8 cellular contexts compared by ENCODE assay signal in genomic region chr3:31917303-31917903, GRCh38.
DNase-seq lines count a peak whose midpoint lies in the region; ATAC-seq and TF ChIP-seq lines count a peak whose summit lies in the region.

No MANE protein-coding gene starts in this region.

- H3K4me3 ChIP-seq in GM23338 = peak overlapping the region; percentile 24
- peak overlapping the region in 1 of 2 donors; percentile 31 for H3K4me3 ChIP-seq in muscle layer of duodenum (ENCODE audit: low read depth in 1 of 2, low read length in 2 of 2)

- peaks cover 17% of the 10 kb centered on the region for H3K9me3 Mint-ChIP-seq in GM23338

- H3K9me3 ChIP-seq in muscle layer of duodenum (ENCODE audit: control insufficient read depth in 1 of 2, low read length in 2 of 2) = peaks cover 0 to 11% of the 10 kb centered on the region in 2 donors

- peak; percentile 61 for DNase-seq in GM23338 (ENCODE audit: low spot score)
- DNase-seq in NCI-H526 treated with DMSO at 0.1 percent for 48 hours (lab: John Stamatoyannopoulos, UW) = peak; percentile 45
- DNase-seq in NCI-H2227 treated with DMSO at 0.1 percent for 48 hours (lab: John Stamatoyannopoulos, UW) = no peak
- DNase-seq in NCI-H128 (lab: John Stamatoyannopoulos, UW; ENCODE audit: unreplicated experiment) = no peak
- no peak for DNase-seq in NCI-H1436 (lab: John Stamatoyannopoulos, UW)
- DNase-seq in activated effector memory CD4-positive, alpha-beta T cell treated with anti-CD3 and anti-CD28 coated beads, Interleukin-2, amount 50 U/mL, for 16 hours = no peak

- H3K4me1 Mint-ChIP-seq in GM23338 = peaks cover 49% of the 10 kb centered on the region

- H3K27me3 ChIP-seq in GM23338 (ENCODE audit: insufficient read depth) = no peaks in the 10 kb centered on the region
- H3K27me3 ChIP-seq in muscle layer of duodenum (ENCODE audit: low read depth, low read length) = no peaks in the 10 kb centered on the region

- peaks cover 4% of the 10 kb centered on the region; the same call in 1 of the 2 replicates for H3F3A ChIP-seq in GM23338 (replicated peaks; ENCODE audit: low read depth)

- peaks cover 4% of the 10 kb centered on the region; the same call in 1 of the 2 replicates for H3K9me2 ChIP-seq in GM23338 (ENCODE audit: insufficient read depth)

- H3K4me3 Mint-ChIP-seq in GM23338 = peak overlapping the region; percentile 43; the same call in 2 of the 3 replicates

- peaks cover 94% of the 10 kb centered on the region for H3K79me2 ChIP-seq in GM23338 (replicated peaks; ENCODE audit: insufficient read depth)

- H3K27ac Mint-ChIP-seq in GM23338 = peak overlapping the region; percentile 70

- H3K27ac ChIP-seq in GM23338 (ENCODE audit: low read depth) (peak overlapping the region; percentile 96), muscle layer of duodenum (ENCODE audit: low read length) (peak overlapping the region; percentile 42)

- H3K36me3 ChIP-seq in GM23338 (ENCODE audit: insufficient read depth) (no peaks in the 10 kb centered on the region), muscle layer of duodenum (ENCODE audit: control insufficient read depth in 1 of 2, insufficient read depth in 2 of 2, low read length in 2 of 2) (no peaks in the 10 kb centered on the region)

- H3K36me3 Mint-ChIP-seq in GM23338 (ENCODE audit: low read depth) = peaks cover 49% of the 10 kb centered on the region

- H3K27me3 Mint-ChIP-seq in GM23338 (ENCODE audit: insufficient read depth, low read depth, poor library complexity) = peaks cover 2% of the 10 kb centered on the region

- H3K4me1 ChIP-seq in GM23338 (ENCODE audit: insufficient read depth) = peaks cover 51% of the 10 kb centered on the region
- peaks cover 0 to 4% of the 10 kb centered on the region in 2 donors for H3K4me1 ChIP-seq in muscle layer of duodenum (ENCODE audit: control insufficient read depth in 1 of 2, insufficient read depth in 2 of 2, low read length in 2 of 2)

- no peak for TF ChIP-seq CTCF in GM23338 (conservative IDR thresholded peaks at IDR 0.05; ENCODE audit: low read depth in 2 of 2)

- H2AFZ ChIP-seq in GM23338 = no peak overlapping the region

- H3K4me2 ChIP-seq in GM23338 = peak overlapping the region; percentile 54

- H4K20me1 ChIP-seq in GM23338 (replicated peaks; ENCODE audit: insufficient read depth) = no peaks in the 10 kb centered on the region

- ATAC-seq in GM18519 (IDR thresholded peaks at IDR 0.05; ENCODE audit: low FRiP score, unreplicated experiment) = peak; percentile 79
- peak; percentile 93 for ATAC-seq in GM23338

TF ChIP-seq in GM23338, 12 proteins besides CTCF, POLR2A, EP300 and RAD21:
- TF ChIP-seq NANOG (IDR thresholded peaks at IDR 0.05; ENCODE audit: borderline replicate concordance) = peak; percentile 10; the same call in 1 of the 2 replicates
- TF ChIP-seq EZH2phosphoT487 (IDR thresholded peaks at IDR 0.05; ENCODE audit: unreplicated experiment) = no peak
- peak; percentile 48; the same call in 1 of the 2 replicates for TF ChIP-seq ZNF462 (CRISPR knock-in tag; IDR thresholded peaks at IDR 0.05)

Comparison
In these comparisons a context has a peak if more than half of its experiments do, and no peak if none do; other contexts are left out.
1. DNase-seq: peak in GM23338 (single experiment) and NCI-H526 treated with DMSO at 0.1 percent for 48 hours (single experiment); none in NCI-H2227 treated with DMSO at 0.1 percent for 48 hours (single experiment), NCI-H128 (single experiment), NCI-H1436 (single experiment) and activated effector memory CD4-positive, alpha-beta T cell treated with anti-CD3 and anti-CD28 coated beads, Interleukin-2, amount 50 U/mL, for 16 hours (single experiment).